In the genomic region with DNA sequence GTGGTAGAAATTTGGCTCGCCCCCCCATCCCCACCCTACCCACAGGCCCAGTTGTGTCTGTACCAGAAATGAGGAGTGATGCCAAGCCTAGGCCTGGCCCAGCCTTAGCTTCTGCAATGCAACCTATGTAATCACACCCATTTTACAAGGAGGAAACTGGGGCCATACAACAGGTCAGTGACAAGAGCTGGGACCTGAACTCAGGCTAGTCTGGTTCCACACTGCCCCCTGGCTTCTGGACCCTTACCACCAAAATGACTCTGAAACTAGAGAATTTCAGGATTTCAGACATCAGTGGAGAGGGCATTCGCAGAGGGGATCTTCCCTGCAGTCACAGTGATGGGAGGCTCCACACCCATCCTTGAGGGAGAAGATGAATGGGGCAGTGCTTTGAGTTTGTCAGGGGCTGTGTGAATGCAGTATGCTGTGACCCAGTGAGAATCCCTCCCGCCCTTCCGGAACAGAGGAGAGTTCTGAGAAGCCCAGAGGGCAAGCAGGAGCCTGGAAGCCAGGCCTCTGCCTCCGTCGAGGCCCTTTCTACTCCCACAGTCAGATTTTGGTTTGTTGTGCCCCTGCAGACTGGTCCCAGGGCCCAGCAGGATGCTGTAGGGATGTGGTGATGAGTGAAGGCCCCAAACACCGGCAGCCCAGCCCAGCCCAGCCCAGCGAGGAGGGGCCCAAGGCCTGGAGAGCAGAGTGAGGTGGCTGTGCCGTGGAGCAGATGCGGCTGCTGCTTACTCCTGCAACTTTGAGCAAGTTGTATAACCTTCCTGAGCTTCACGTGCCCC, we compare ENCODE assay signal across 3 cellular contexts.
A peak's percentile ranks its signal among the peaks of the same experiment; 100 is the strongest.
TF ChIP-seq lines count a peak whose summit lies in the region.

No MANE protein-coding gene starts in this region.

TF ChIP-seq in HEK293, 187 proteins besides CTCF, POLR2A, EP300 and RAD21:
- TF ChIP-seq ZNF2 (tag by site-specific recombination; IDR thresholded peaks at IDR 0.05) (no peak), SCRT2 (tag by site-specific recombination; IDR thresholded peaks at IDR 0.05) (peak; percentile 45; the same call in 1 of the 2 replicates), ZNF114 (tag by site-specific recombination; IDR thresholded peaks at IDR 0.05) (no peak), PRDM4 (tag by site-specific recombination; IDR thresholded peaks at IDR 0.05) (no peak), ZNF157 (tag by site-specific recombination; IDR thresholded peaks at IDR 0.05) (no peak), IKZF3 (tag by site-specific recombination; IDR thresholded peaks at IDR 0.05) (no peak), KLF1 (tag by site-specific recombination; IDR thresholded peaks at IDR 0.05) (0 out of 2 replicates have a peak, but pooled peaks have one; percentile 7), ZNF654 (tag by site-specific recombination; IDR thresholded peaks at IDR 0.05; ENCODE audit: low read depth) (peak; percentile 37), ZNF214 (tag by site-specific recombination; IDR thresholded peaks at IDR 0.05; ENCODE audit: borderline replicate concordance) (no peak), BCL11A (tag by site-specific recombination; IDR thresholded peaks at IDR 0.05; ENCODE audit: low read depth) (no peak), SCRT1 (tag by site-specific recombination; IDR thresholded peaks at IDR 0.05; ENCODE audit: borderline replicate concordance) (peak; percentile 57; the same call in 1 of the 2 replicates), ZNF211 (tag by site-specific recombination; IDR thresholded peaks at IDR 0.05; ENCODE audit: low read depth) (no peak), ZNF610 (tag by site-specific recombination; IDR thresholded peaks at IDR 0.05; ENCODE audit: borderline replicate concordance) (no peak)
- TF ChIP-seq, protein P1, sequence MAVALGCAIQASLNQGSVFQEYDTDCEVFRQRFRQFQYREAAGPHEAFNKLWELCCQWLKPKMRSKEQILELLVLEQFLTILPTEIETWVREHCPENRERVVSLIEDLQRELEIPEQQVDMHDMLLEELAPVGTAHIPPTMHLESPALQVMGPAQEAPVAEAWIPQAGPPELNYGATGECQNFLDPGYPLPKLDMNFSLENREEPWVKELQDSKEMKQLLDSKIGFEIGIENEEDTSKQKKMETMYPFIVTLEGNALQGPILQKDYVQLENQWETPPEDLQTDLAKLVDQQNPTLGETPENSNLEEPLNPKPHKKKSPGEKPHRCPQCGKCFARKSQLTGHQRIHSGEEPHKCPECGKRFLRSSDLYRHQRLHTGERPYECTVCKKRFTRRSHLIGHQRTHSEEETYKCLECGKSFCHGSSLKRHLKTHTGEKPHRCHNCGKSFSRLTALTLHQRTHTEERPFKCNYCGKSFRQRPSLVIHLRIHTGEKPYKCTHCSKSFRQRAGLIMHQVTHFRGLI (tag by site-specific recombination; IDR thresholded peaks at IDR 0.05), result no peak

TF ChIP-seq in GM12878, 131 proteins besides CTCF, POLR2A, EP300 and RAD21:
- TF ChIP-seq SMC3 (IDR thresholded peaks at IDR 0.05; ENCODE audit: borderline replicate concordance, low read length) (peak; percentile 15; the same call in 1 of the 2 replicates), SP1 (IDR thresholded peaks at IDR 0.05; ENCODE audit: low read depth, low read length) (no peak), SREBF2 (IDR thresholded peaks at IDR 0.05; ENCODE audit: low read length) (no peak), ATF2 (IDR thresholded peaks at IDR 0.05; ENCODE audit: low read length) (no peak)

TF ChIP-seq in HepG2, 621 proteins besides CTCF, POLR2A, EP300 and RAD21:
- TF ChIP-seq ZNF768 (CRISPR knock-in tag; IDR thresholded peaks at IDR 0.05) (0 out of 2 replicates have a peak, but pooled peaks have one; percentile 16), POGZ (CRISPR knock-in tag; IDR thresholded peaks at IDR 0.05) (no peak), TEAD3 (CRISPR knock-in tag; optimal IDR thresholded peaks at IDR 0.05; ENCODE audit: borderline replicate concordance) (peak; percentile 29), ZNF598 (CRISPR knock-in tag; IDR thresholded peaks at IDR 0.05; ENCODE audit: borderline replicate concordance) (0 out of 2 replicates have a peak, but pooled peaks have one; percentile 55), ZNF629 (CRISPR knock-in tag; conservative IDR thresholded peaks at IDR 0.05) (peak; percentile 52; the same call in 1 of the 2 replicates), ATF2 (CRISPR knock-in tag; IDR thresholded peaks at IDR 0.05) (no peak), ZBTB38 (CRISPR knock-in tag; IDR thresholded peaks at IDR 0.05) (no peak), ZNF607 (CRISPR knock-in tag; IDR thresholded peaks at IDR 0.05; ENCODE audit: borderline replicate concordance) (0 out of 2 replicates have a peak, but pooled peaks have one; percentile 20), KMT2A (CRISPR knock-in tag; IDR thresholded peaks at IDR 0.05) (0 out of 2 replicates have a peak, but pooled peaks have one; percentile 9), THAP7 (CRISPR knock-in tag; IDR thresholded peaks at IDR 0.05) (0 out of 2 replicates have a peak, but pooled peaks have one; percentile 60), ERF (CRISPR knock-in tag; IDR thresholded peaks at IDR 0.05) (peak; percentile 8; the same call in 1 of the 2 replicates), SMC3 (IDR thresholded peaks at IDR 0.05; ENCODE audit: low read length) (peak; percentile 77), ZNF501 (CRISPR knock-in tag; IDR thresholded peaks at IDR 0.05) (peak; percentile 25; the same call in 1 of the 2 replicates), RORA (CRISPR knock-in tag; IDR thresholded peaks at IDR 0.05) (no peak), AGO2 (optimal IDR thresholded peaks at IDR 0.05; ENCODE audit: low read depth, low read length) (peak; percentile 73), SAP130 (CRISPR knock-in tag; IDR thresholded peaks at IDR 0.05; ENCODE audit: low read depth) (peak; percentile 19; the same call in 1 of the 2 replicates), ZNF138 (CRISPR knock-in tag; IDR thresholded peaks at IDR 0.05; ENCODE audit: low read depth) (0 out of 2 replicates have a peak, but pooled peaks have one; percentile 39), STAG1 (CRISPR knock-in tag; IDR thresholded peaks at IDR 0.05) (peak; percentile 82), ZNF263 (CRISPR knock-in tag; IDR thresholded peaks at IDR 0.05) (no peak), TCF12 (IDR thresholded peaks at IDR 0.05) (no peak), TCF12 (CRISPR knock-in tag; IDR thresholded peaks at IDR 0.05) (no peak; the same call in 1 of the 2 replicates), ZNF354B (CRISPR knock-in tag; IDR thresholded peaks at IDR 0.05) (0 out of 2 replicates have a peak, but pooled peaks have one; percentile 34), ZNF468 (CRISPR knock-in tag; IDR thresholded peaks at IDR 0.05) (peak; percentile 13; the same call in 1 of the 2 replicates), ZNF883 (CRISPR knock-in tag; IDR thresholded peaks at IDR 0.05; ENCODE audit: not compliant biosample characterization) (peak; percentile 25), ZBTB3 (CRISPR knock-in tag; IDR thresholded peaks at IDR 0.05; ENCODE audit: borderline replicate concordance, low read depth) (no peak), ZNF710 (CRISPR knock-in tag; IDR thresholded peaks at IDR 0.05; ENCODE audit: borderline replicate concordance) (0 out of 2 replicates have a peak, but pooled peaks have one; percentile 28), TARDBP (CRISPR knock-in tag; IDR thresholded peaks at IDR 0.05) (peak; percentile 53; the same call in 1 of the 2 replicates), XRCC5 (optimal IDR thresholded peaks at IDR 0.05; ENCODE audit: low read length) (peak; percentile 61), SP2 (CRISPR knock-in tag; IDR thresholded peaks at IDR 0.05) (0 out of 2 replicates have a peak, but pooled peaks have one; percentile 28)
- TF ChIP-seq, protein P2, sequence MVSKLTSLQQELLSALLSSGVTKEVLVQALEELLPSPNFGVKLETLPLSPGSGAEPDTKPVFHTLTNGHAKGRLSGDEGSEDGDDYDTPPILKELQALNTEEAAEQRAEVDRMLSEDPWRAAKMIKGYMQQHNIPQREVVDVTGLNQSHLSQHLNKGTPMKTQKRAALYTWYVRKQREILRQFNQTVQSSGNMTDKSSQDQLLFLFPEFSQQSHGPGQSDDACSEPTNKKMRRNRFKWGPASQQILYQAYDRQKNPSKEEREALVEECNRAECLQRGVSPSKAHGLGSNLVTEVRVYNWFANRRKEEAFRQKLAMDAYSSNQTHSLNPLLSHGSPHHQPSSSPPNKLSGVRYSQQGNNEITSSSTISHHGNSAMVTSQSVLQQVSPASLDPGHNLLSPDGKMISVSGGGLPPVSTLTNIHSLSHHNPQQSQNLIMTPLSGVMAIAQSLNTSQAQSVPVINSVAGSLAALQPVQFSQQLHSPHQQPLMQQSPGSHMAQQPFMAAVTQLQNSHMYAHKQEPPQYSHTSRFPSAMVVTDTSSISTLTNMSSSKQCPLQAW (CRISPR knock-in tag; IDR thresholded peaks at IDR 0.05), result peak; percentile 33; the same call in 1 of the 2 replicates
- TF ChIP-seq, protein P3, sequence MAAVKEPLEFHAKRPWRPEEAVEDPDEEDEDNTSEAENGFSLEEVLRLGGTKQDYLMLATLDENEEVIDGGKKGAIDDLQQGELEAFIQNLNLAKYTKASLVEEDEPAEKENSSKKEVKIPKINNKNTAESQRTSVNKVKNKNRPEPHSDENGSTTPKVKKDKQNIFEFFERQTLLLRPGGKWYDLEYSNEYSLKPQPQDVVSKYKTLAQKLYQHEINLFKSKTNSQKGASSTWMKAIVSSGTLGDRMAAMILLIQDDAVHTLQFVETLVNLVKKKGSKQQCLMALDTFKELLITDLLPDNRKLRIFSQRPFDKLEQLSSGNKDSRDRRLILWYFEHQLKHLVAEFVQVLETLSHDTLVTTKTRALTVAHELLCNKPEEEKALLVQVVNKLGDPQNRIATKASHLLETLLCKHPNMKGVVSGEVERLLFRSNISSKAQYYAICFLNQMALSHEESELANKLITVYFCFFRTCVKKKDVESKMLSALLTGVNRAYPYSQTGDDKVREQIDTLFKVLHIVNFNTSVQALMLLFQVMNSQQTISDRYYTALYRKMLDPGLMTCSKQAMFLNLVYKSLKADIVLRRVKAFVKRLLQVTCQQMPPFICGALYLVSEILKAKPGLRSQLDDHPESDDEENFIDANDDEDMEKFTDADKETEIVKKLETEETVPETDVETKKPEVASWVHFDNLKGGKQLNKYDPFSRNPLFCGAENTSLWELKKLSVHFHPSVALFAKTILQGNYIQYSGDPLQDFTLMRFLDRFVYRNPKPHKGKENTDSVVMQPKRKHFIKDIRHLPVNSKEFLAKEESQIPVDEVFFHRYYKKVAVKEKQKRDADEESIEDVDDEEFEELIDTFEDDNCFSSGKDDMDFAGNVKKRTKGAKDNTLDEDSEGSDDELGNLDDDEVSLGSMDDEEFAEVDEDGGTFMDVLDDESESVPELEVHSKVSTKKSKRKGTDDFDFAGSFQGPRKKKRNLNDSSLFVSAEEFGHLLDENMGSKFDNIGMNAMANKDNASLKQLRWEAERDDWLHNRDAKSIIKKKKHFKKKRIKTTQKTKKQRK (IDR thresholded peaks at IDR 0.05; ENCODE audit: low read length), result no peak
- TF ChIP-seq, protein P4, sequence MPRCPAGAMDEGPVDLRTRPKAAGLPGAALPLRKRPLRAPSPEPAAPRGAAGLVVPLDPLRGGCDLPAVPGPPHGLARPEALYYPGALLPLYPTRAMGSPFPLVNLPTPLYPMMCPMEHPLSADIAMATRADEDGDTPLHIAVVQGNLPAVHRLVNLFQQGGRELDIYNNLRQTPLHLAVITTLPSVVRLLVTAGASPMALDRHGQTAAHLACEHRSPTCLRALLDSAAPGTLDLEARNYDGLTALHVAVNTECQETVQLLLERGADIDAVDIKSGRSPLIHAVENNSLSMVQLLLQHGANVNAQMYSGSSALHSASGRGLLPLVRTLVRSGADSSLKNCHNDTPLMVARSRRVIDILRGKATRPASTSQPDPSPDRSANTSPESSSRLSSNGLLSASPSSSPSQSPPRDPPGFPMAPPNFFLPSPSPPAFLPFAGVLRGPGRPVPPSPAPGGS (CRISPR knock-in tag; IDR thresholded peaks at IDR 0.05), result peak; percentile 60; the same call in 1 of the 2 replicates
- TF ChIP-seq, protein P5, sequence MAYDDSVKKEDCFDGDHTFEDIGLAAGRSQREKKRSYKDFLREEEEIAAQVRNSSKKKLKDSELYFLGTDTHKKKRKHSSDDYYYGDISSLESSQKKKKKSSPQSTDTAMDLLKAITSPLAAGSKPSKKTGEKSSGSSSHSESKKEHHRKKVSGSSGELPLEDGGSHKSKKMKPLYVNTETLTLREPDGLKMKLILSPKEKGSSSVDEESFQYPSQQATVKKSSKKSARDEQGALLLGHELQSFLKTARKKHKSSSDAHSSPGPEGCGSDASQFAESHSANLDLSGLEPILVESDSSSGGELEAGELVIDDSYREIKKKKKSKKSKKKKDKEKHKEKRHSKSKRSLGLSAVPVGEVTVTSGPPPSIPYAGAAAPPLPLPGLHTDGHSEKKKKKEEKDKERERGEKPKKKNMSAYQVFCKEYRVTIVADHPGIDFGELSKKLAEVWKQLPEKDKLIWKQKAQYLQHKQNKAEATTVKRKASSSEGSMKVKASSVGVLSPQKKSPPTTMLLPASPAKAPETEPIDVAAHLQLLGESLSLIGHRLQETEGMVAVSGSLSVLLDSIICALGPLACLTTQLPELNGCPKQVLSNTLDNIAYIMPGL (CRISPR knock-in tag; IDR thresholded peaks at IDR 0.05; ENCODE audit: borderline replicate concordance in 1 of 2, low read depth in 1 of 2), result no peak
